In genomic region chr19:1097810-1098176, GRCh38 we compare ENCODE assay signal across 11 cellular contexts. TPM values are rescaled to one million over a fixed set of nuclear protein-coding genes. Genes with fewer than 3 reads are reported as not detected.
DNase-seq lines count a peak whose midpoint lies in the region; ATAC-seq lines count a peak whose summit lies in the region.
"Had no signal": no experiment of that assay in that cellular context is flagged by ENCODE, and none has a peak within 500 bp of the region (broad histone marks: within the 10 kb centered on the region; RNA-seq: fewer than 3 reads in every experiment).

No MANE protein-coding gene starts in this region.

- no peak overlapping the region for H3K4ac ChIP-seq in mesendoderm (ENCODE audit: low read depth, low read length)

- WGBS in mesendoderm (ENCODE audit: extremely low coverage, insufficient coverage, low lambda C conversion rate) = no CpG with 5 or more reads among the region's 7 CpGs

- peak overlapping the region in 1 of 3 donors; percentile 10 for H3K9ac ChIP-seq in skeletal muscle tissue (ENCODE audit: low read depth in 1 of 3, low read length in 3 of 3)
- no peak overlapping the region for H3K9ac ChIP-seq in mesendoderm (ENCODE audit: low read length)

- no peak overlapping the region for H3K56ac ChIP-seq in mesendoderm (ENCODE audit: low read length)

- no peak overlapping the region for H2BK5ac ChIP-seq in mesendoderm (ENCODE audit: low read length)

- H3K79me1 ChIP-seq in mesendoderm (ENCODE audit: low read length) = peaks cover 7% of the 10 kb centered on the region

- DNase-seq in NCI-H1417 (lab: John Stamatoyannopoulos, UW) = peak in 2 of 3 experiments; percentile 46 to 68
- no peak for DNase-seq in NCI-H1417 treated with DMSO at 0.1 percent for 48 hours (lab: John Stamatoyannopoulos, UW)
- DNase-seq in NCI-H2029 treated with DMSO at 0.1 percent for 48 hours (lab: John Stamatoyannopoulos, UW) = peak; percentile 53
- no peak for DNase-seq in epithelial cell of prostate (ENCODE audit: low read depth, low spot score)
- DNase-seq in mesendoderm = no peak
- DNase-seq in NCI-H2107 treated with DMSO at 0.1 percent for 48 hours (lab: John Stamatoyannopoulos, UW; ENCODE audit: unreplicated experiment) = no peak
- DNase-seq: activated CD4-positive, CD25-positive, alpha-beta regulatory T cell; NCI-H1436; posterior cingulate gyrus had no signal

- no peak overlapping the region for H2AK5ac ChIP-seq in mesendoderm (ENCODE audit: low read length)

- H3K4me3 ChIP-seq in skeletal muscle tissue (ENCODE audit: low read length in 3 of 3) (no peak overlapping the region), mesendoderm (ENCODE audit: low read length) (no peak overlapping the region)

- no peaks in the 10 kb centered on the region for H3K27me3 ChIP-seq in skeletal muscle tissue (ENCODE audit: control insufficient read depth in 3 of 3, insufficient read depth in 3 of 3, low read length in 3 of 3)
- H3K27me3 ChIP-seq in mesendoderm (ENCODE audit: insufficient read depth, low read length, poor library complexity) = no peaks in the 10 kb centered on the region

- H3K18ac ChIP-seq in mesendoderm (ENCODE audit: low read length) = no peak overlapping the region

- no peaks in the 10 kb centered on the region for H3K9me3 ChIP-seq in skeletal muscle tissue (ENCODE audit: control insufficient read depth in 3 of 3, low read length in 3 of 3)

- H3K23ac ChIP-seq in mesendoderm (ENCODE audit: low read length) = no peak overlapping the region

- no peak overlapping the region for H3K4me2 ChIP-seq in mesendoderm (ENCODE audit: low read length)

- H4K8ac ChIP-seq in mesendoderm (ENCODE audit: low read depth, low read length) = no peak overlapping the region

- no peak overlapping the region for H2BK120ac ChIP-seq in mesendoderm (ENCODE audit: low read depth, low read length)

- H3K79me2 ChIP-seq in mesendoderm (ENCODE audit: control insufficient read depth, insufficient read depth, low read length) = peaks cover 20% of the 10 kb centered on the region

- peaks cover 43 to 57% (median 45%) of the 10 kb centered on the region in 3 donors for H3K4me1 ChIP-seq in skeletal muscle tissue (ENCODE audit: control insufficient read depth in 3 of 3, insufficient read depth in 3 of 3, low read length in 3 of 3)
- peaks cover 3% of the 10 kb centered on the region for H3K4me1 ChIP-seq in mesendoderm (ENCODE audit: control insufficient read depth, low read depth, low read length)

- H2BK15ac ChIP-seq in mesendoderm (replicated peaks; ENCODE audit: low read depth) = no peak overlapping the region

- ATAC-seq in GM18909 (IDR thresholded peaks at IDR 0.05; ENCODE audit: poor library complexity, unreplicated experiment) = no peak

- peak overlapping the region; percentile 76 for H3K27ac ChIP-seq in epithelial cell of prostate
- H3K27ac ChIP-seq in skeletal muscle tissue (ENCODE audit: low read depth, low read length) = peak overlapping the region; percentile 25
- no peak overlapping the region for H3K27ac ChIP-seq in mesendoderm (ENCODE audit: low read depth, low read length)

- peaks cover 3% of the 10 kb centered on the region in 3 donors for H3K36me3 ChIP-seq in skeletal muscle tissue (ENCODE audit: control insufficient read depth in 3 of 3, insufficient read depth in 3 of 3, low read length in 3 of 3)
- no peaks in the 10 kb centered on the region for H3K36me3 ChIP-seq in mesendoderm (ENCODE audit: control insufficient read depth, insufficient read depth, low read length)

- no peak overlapping the region for H4K5ac ChIP-seq in mesendoderm (ENCODE audit: low read length)

RNA-seq across cellular contexts. Expression of gene POLR2E, which starts 2.6 kb away (rescaled TPM):
- total RNA-seq in skeletal muscle tissue = 39.1 TPM
- 206 TPM for polyA plus RNA-seq in mesendoderm (2013, experiment 1 of 2)
- polyA plus RNA-seq in mesendoderm (2013, experiment 2 of 2) = 211 TPM

RNA-seq across cellular contexts. Expression of gene GPX4, which starts 6.0 kb away (rescaled TPM):
- total RNA-seq in skeletal muscle tissue = 139 TPM
- 395 TPM for polyA plus RNA-seq in mesendoderm (2013, experiment 1 of 2)
- 398 TPM for polyA plus RNA-seq in mesendoderm (2013, experiment 2 of 2)

RNA-seq across cellular contexts. Expression of gene ARHGAP45, which starts 30.8 kb away (rescaled TPM):
- 8.9 TPM for total RNA-seq in skeletal muscle tissue
- 7.9 TPM for polyA plus RNA-seq in mesendoderm (2013, experiment 1 of 2)
- 8.0 TPM for polyA plus RNA-seq in mesendoderm (2013, experiment 2 of 2)

RNA-seq across cellular contexts. Expression of gene ABCA7, which starts 57.9 kb away (rescaled TPM):
- total RNA-seq in skeletal muscle tissue = 6.8 TPM
- polyA plus RNA-seq in mesendoderm (2013, experiment 1 of 2) = 3.9 TPM
- 4.4 TPM for polyA plus RNA-seq in mesendoderm (2013, experiment 2 of 2)

Comparison
In these comparisons a context has a peak if more than half of its experiments do, and no peak if none do; other contexts are left out.
1. DNase-seq: peak in NCI-H1417 (2 of 3) and NCI-H2029 treated with DMSO at 0.1 percent for 48 hours (single experiment); none in NCI-H1417 treated with DMSO at 0.1 percent for 48 hours (single experiment), epithelial cell of prostate (single experiment), mesendoderm (single experiment) and NCI-H2107 treated with DMSO at 0.1 percent for 48 hours (single experiment).